Comparison of ENCODE assay signal across 8 cellular contexts in the genomic region with DNA sequence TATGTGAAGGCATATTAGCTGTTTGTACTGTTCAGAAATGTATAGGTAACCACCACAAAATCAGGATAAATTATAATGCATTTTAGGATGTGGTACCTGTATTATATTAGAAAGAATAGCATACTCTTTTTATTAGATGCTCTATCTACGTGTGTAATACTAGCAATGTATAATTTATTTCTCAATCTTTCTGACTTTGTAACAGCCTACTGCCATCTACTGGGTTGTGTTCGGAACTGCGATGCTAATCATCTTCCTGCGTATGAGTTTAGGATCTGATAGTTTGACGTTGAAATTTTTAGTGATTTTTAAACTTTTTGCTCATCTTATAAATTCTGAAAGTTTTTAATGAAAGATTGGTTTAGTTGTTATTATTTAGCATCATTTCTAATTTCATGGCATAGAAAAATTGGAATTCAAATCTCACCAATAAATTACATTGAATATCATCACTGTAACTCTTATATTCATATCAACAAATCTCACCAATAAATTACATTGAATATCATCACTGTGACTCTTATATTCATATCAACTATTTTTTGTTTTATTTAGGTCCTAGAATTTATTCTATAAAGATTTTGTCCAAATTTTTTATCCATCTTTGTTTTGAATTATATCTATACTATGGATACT.
A peak's percentile ranks its signal among the peaks of the same experiment; 100 is the strongest.
DNase-seq lines count a peak whose midpoint lies in the region.

No MANE protein-coding gene starts in this region.

- H3K4me1 ChIP-seq in adipocyte (ENCODE audit: control insufficient read depth, insufficient read depth, low read length), result no peaks in the 10 kb centered on the region
- H3K4me1 ChIP-seq in effector memory CD4-positive, alpha-beta T cell (ENCODE audit: control insufficient read depth, insufficient read depth, low read length, poor library complexity, severe bottlenecking), result no peaks in the 10 kb centered on the region

- H3K9me3 ChIP-seq in adipocyte (ENCODE audit: control insufficient read depth, low read length), result no peaks in the 10 kb centered on the region
- H3K9me3 ChIP-seq in effector memory CD4-positive, alpha-beta T cell (ENCODE audit: control insufficient read depth, low read length), result no peaks in the 10 kb centered on the region

- H3K27ac ChIP-seq in effector memory CD4-positive, alpha-beta T cell (ENCODE audit: insufficient read depth, low read length, poor library complexity, severe bottlenecking), result no peak overlapping the region

- peaks cover 2% of the 10 kb centered on the region for H3K27me3 ChIP-seq in adipocyte (replicated peaks; ENCODE audit: control insufficient read depth, insufficient read depth, low read length)
- H3K27me3 ChIP-seq in effector memory CD4-positive, alpha-beta T cell (replicated peaks; ENCODE audit: control insufficient read depth, insufficient read depth, low read length, poor library complexity, severe bottlenecking), result no peaks in the 10 kb centered on the region

- H3K4me3 ChIP-seq in adipocyte (ENCODE audit: low read length), result no peak overlapping the region
- H3K4me3 ChIP-seq in effector memory CD4-positive, alpha-beta T cell (ENCODE audit: insufficient read depth, low read depth, low read length, poor library complexity, severe bottlenecking), result no peak overlapping the region

- no peak overlapping the region for H3K9ac ChIP-seq in adipocyte (ENCODE audit: low read length)

- in situ Hi-C loops in KBM-7 (cut with MboI; ENCODE audit: low pct_unique_long_range_greater_than_20kb, low sequenced_read_pairs), result no loop called here

- H3K36me3 ChIP-seq in adipocyte (ENCODE audit: control insufficient read depth, insufficient read depth, low read length, severe bottlenecking), result no peaks in the 10 kb centered on the region
- H3K36me3 ChIP-seq in effector memory CD4-positive, alpha-beta T cell (ENCODE audit: control insufficient read depth, insufficient read depth, low read length), result no peaks in the 10 kb centered on the region

- DNase-seq in NCI-H2107 treated with DMSO at 0.1 percent for 48 hours (lab: John Stamatoyannopoulos, UW; ENCODE audit: unreplicated experiment) (peak; percentile 1), NCI-H2107 (lab: John Stamatoyannopoulos, UW) (no peak), KBM-7 (peak; percentile 21), adipocyte (ENCODE audit: low read depth) (peak; percentile 84), iris pigment epithelial cell (ENCODE audit: low read depth) (peak; percentile 66)
- no peak for DNase-seq in effector memory CD4-positive, alpha-beta T cell
- DNase-seq in activated naive CD4-positive, alpha-beta T cell treated with anti-CD3 and anti-CD28 coated beads, Interleukin-2, amount 50 U/mL, for 16 hours, result no peak
- no peak for DNase-seq in stimulated activated naive CD4-positive, alpha-beta T cell (lab: John Stamatoyannopoulos, UW)

Comparison
In these comparisons a context has a peak if more than half of its experiments do, and no peak if none do; other contexts are left out.
1. DNase-seq: peak in NCI-H2107 treated with DMSO at 0.1 percent for 48 hours (single experiment), KBM-7 (single experiment), adipocyte (single experiment) and iris pigment epithelial cell (single experiment); none in NCI-H2107 (single experiment), effector memory CD4-positive, alpha-beta T cell (0 of 3), activated naive CD4-positive, alpha-beta T cell treated with anti-CD3 and anti-CD28 coated beads, Interleukin-2, amount 50 U/mL, for 16 hours (single experiment) and stimulated activated naive CD4-positive, alpha-beta T cell (0 of 6).